Comparison of ENCODE assay signal across 9 cellular contexts in the genomic region with DNA sequence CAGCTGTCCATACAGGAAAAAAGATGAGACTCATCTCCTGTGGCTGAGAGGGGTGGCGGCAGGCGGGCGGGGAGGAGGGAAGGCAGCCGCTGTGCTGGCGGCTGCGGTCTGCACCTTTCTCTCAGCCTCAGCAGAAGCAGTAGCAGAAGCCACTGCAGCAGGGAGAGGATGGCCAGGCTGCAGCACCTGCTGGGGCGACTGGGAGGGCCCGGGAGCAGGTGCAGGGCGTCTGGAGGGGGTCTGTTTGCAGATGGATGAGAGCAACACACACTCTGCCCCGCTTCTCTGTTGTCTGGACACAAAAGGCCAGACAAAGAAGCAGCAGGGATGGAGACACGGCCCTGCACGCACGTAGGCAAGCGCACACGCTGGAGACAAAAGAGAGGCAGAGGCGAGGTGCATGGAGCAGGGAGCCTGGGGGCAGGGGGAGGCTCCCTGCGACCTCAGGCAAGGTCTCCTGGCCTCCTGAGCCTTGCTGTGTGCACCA. TPM values are rescaled to one million over a fixed set of nuclear protein-coding genes. Genes with fewer than 3 reads are reported as not detected.
DNase-seq lines count a peak whose midpoint lies in the region; ATAC-seq and TF ChIP-seq lines count a peak whose summit lies in the region.
"Had no signal": no experiment of that assay in that cellular context is flagged by ENCODE, and none has a peak within 500 bp of the region (broad histone marks: within the 10 kb centered on the region; RNA-seq: fewer than 3 reads in every experiment).

No MANE protein-coding gene starts in this region.

- H3K4me3 Mint-ChIP-seq in activated T-cell treated with anti-CD3 and anti-CD28 coated beads, Interleukin-2, amount 50 U/mL, for 24 hours, result peak overlapping the region; percentile 45
- H3K4me3 Mint-ChIP-seq: memory B cell had no signal

- WGBS in right cardiac atrium, result 21% methylated on average over 17 of the region's 17 CpGs
- 24 to 36% (median 28%) methylated on average over 17 of the region's 17 CpGs for WGBS in psoas muscle, 3 donors

- H3K4me1 Mint-ChIP-seq in activated T-cell treated with anti-CD3 and anti-CD28 coated beads, Interleukin-2, amount 50 U/mL, for 24 hours (ENCODE audit: low read depth), result peaks cover 76% of the 10 kb centered on the region

- H3K27me3 ChIP-seq in right cardiac atrium (ENCODE audit: control insufficient read depth, insufficient read depth) (no peaks in the 10 kb centered on the region), psoas muscle (ENCODE audit: insufficient read depth in 3 of 3, low read length in 2 of 3) (peaks cover 0 to 4% (median 1%) of the 10 kb centered on the region in 3 donors)

- DNase-seq in GM12865 (ENCODE audit: low read depth) (peak; percentile 24), NCI-H2171 treated with DMSO at 0.1 percent for 48 hours (lab: John Stamatoyannopoulos, UW) (peak; percentile 86), myocyte (ENCODE audit: low read depth) (peak; percentile 74), HCEC 1CT (no peak), right cardiac atrium (no peak), psoas muscle (no peak), ureter (ENCODE audit: low spot score) (no peak)
- DNase-seq in activated T-cell treated with anti-CD3 and anti-CD28 coated beads, Interleukin-2, amount 50 U/mL, for 24 hours, result peak; percentile 65

- no peak overlapping the region for H3K27ac Mint-ChIP-seq in activated T-cell treated with anti-CD3 and anti-CD28 coated beads, Interleukin-2, amount 50 U/mL, for 24 hours
- H3K27ac Mint-ChIP-seq: memory B cell had no signal

- H3K4me3 ChIP-seq in GM12865 (ENCODE audit: low read depth, low read length) (no peak overlapping the region), right cardiac atrium (ENCODE audit: low read length) (no peak overlapping the region), psoas muscle (no peak overlapping the region)

- no peaks in the 10 kb centered on the region for H3K36me3 Mint-ChIP-seq in activated T-cell treated with anti-CD3 and anti-CD28 coated beads, Interleukin-2, amount 50 U/mL, for 24 hours (ENCODE audit: low read depth)
- H3K36me3 Mint-ChIP-seq: memory B cell had no signal

- H3K27me3 Mint-ChIP-seq in activated T-cell treated with anti-CD3 and anti-CD28 coated beads, Interleukin-2, amount 50 U/mL, for 24 hours, result peaks cover 2% of the 10 kb centered on the region

- no peaks in the 10 kb centered on the region for H3K9me3 Mint-ChIP-seq in activated T-cell treated with anti-CD3 and anti-CD28 coated beads, Interleukin-2, amount 50 U/mL, for 24 hours
- H3K9me3 Mint-ChIP-seq: memory B cell had no signal

- intact Hi-C loops in right cardiac atrium (cut with DNase I), result no loop called here
- intact Hi-C loops in psoas muscle (cut with DNase I), result no loop called here

- H3K9me3 ChIP-seq in right cardiac atrium (ENCODE audit: control insufficient read depth, low read length) (no peaks in the 10 kb centered on the region), psoas muscle (no peaks in the 10 kb centered on the region)

- H3K4me1 ChIP-seq in right cardiac atrium (ENCODE audit: control insufficient read depth, insufficient read depth, low read length) (peaks cover 3% of the 10 kb centered on the region), psoas muscle (peaks cover 4% of the 10 kb centered on the region)

- H3K27ac ChIP-seq in right cardiac atrium (ENCODE audit: low read length), result no peak overlapping the region
- H3K27ac ChIP-seq in psoas muscle, result no peak overlapping the region

- no peak for ATAC-seq in right cardiac atrium
- no peak for ATAC-seq in psoas muscle

- TF ChIP-seq CTCF in GM12865 (IDR thresholded peaks at IDR 0.05; ENCODE audit: insufficient read depth, low read depth, low read length, missing control alignments), result no peak
- no peak for TF ChIP-seq CTCF in psoas muscle (IDR thresholded peaks at IDR 0.05)

- H3K36me3 ChIP-seq in psoas muscle (ENCODE audit: insufficient read depth in 1 of 2, low read depth in 1 of 2), result no peaks in the 10 kb centered on the region

RNA-seq across cellular contexts. Expression of gene MIAT, which starts 9.3 kb away (rescaled TPM):
- total RNA-seq in myocyte (0.70 and 2.5 TPM in 2 replicates), right cardiac atrium (1 to 10 TPM; 1.3 to 2.7 (median 1.5) TPM), psoas muscle (under 1 TPM; 0.30 to 0.59 (median 0.36) TPM), ureter (4.7 TPM)
- 3.8 TPM for polyA plus RNA-seq in myocyte (2012)
- polyA plus RNA-seq in right cardiac atrium (0.45 TPM), psoas muscle (under 1 TPM; 0.04 to 0.13 (median 0.09) TPM)

RNA-seq across cellular contexts. Expression of gene CRYBA4, which starts 26.3 kb away (rescaled TPM):
- not detected in 2 replicates for total RNA-seq in myocyte
- not detected for polyA plus RNA-seq in myocyte (2012)
- total RNA-seq in right cardiac atrium, result not detected
- not detected for polyA plus RNA-seq in right cardiac atrium
- not detected for total RNA-seq in psoas muscle
- not detected for polyA plus RNA-seq in psoas muscle
- 1.1 TPM for total RNA-seq in ureter

RNA-seq across cellular contexts. Expression of gene CRYBB1, which starts 30.2 kb away (rescaled TPM):
- total RNA-seq in myocyte (not detected in 2 replicates), right cardiac atrium (1 to 10 TPM in 2 of 4 donors, under 1 TPM in 2; 0.48 to 1.3 (median 0.99) TPM), psoas muscle (under 1 TPM in 3 of 4 donors, not detected in 1; 0.22 to 0.25 (median 0.25) TPM), ureter (not detected)
- polyA plus RNA-seq in myocyte (2012), result 0.16 TPM
- polyA plus RNA-seq in right cardiac atrium (0.25 TPM), psoas muscle (under 1 TPM in 2 of 3 donors, not detected in 1; 0.14 to 0.21 TPM)

RNA-seq across cellular contexts. Expression of gene TPST2, which starts 58.1 kb away (rescaled TPM):
- total RNA-seq in myocyte (36.6 and 39.2 TPM in 2 replicates), right cardiac atrium (10 to 100 TPM; 30.5 to 55.2 (median 36.9) TPM), psoas muscle (10 to 100 TPM; 22.1 to 41.3 (median 28.5) TPM), ureter (49.1 TPM)
- 87.4 TPM for polyA plus RNA-seq in myocyte (2012)
- polyA plus RNA-seq in right cardiac atrium (27.6 TPM), psoas muscle (10 to 100 TPM; 30.5 to 76.4 (median 46.9) TPM)

Comparison
In these comparisons a context has a peak if more than half of its experiments do, and no peak if none do; other contexts are left out.
1. DNase-seq: peak in GM12865 (single experiment), NCI-H2171 treated with DMSO at 0.1 percent for 48 hours (single experiment), activated T-cell treated with anti-CD3 and anti-CD28 coated beads, Interleukin-2, amount 50 U/mL, for 24 hours (single experiment) and myocyte (single experiment); none in HCEC 1CT (single experiment), right cardiac atrium (0 of 3), psoas muscle (0 of 2) and ureter (single experiment).